In genomic region chr12:56151672-56152131, GRCh38 we compare ENCODE assay signal across 8 cellular contexts. TPM values are rescaled to one million over a fixed set of nuclear protein-coding genes. Genes with fewer than 3 reads are reported as not detected.
A peak's percentile ranks its signal among the peaks of the same experiment; 100 is the strongest.
DNase-seq lines count a peak whose midpoint lies in the region; ATAC-seq and TF ChIP-seq lines count a peak whose summit lies in the region.

No MANE protein-coding gene starts in this region.

- TF ChIP-seq CTCF in PC-3 (conservative IDR thresholded peaks at IDR 0.05; ENCODE audit: low read depth, low read length) (peak; percentile 54), cardiac muscle cell (IDR thresholded peaks at IDR 0.05; ENCODE audit: low read depth, low read length) (peak; percentile 23), sigmoid colon (IDR thresholded peaks at IDR 0.05) (peak in 3 of 4 experiments; percentile 13 to 63 (median 40))

- H3K9me3 ChIP-seq in PC-3 (ENCODE audit: low read length) = no peaks in the 10 kb centered on the region
- no peaks in the 10 kb centered on the region for H3K9me3 ChIP-seq in cardiac muscle cell (ENCODE audit: low read depth)
- H3K9me3 ChIP-seq in sigmoid colon = no peaks in the 10 kb centered on the region

- H3K79me2 ChIP-seq in PC-3 (ENCODE audit: low read length) = peaks cover 12% of the 10 kb centered on the region

- peaks cover 3% of the 10 kb centered on the region for H3F3A ChIP-seq in PC-3 (ENCODE audit: low read length, unreplicated experiment)

- TF ChIP-seq EP300 in sigmoid colon (IDR thresholded peaks at IDR 0.05) = no peak

- H4K20me1 ChIP-seq in PC-3 (ENCODE audit: low read length) = no peaks in the 10 kb centered on the region

- no peak for TF ChIP-seq POLR2A in sigmoid colon (IDR thresholded peaks at IDR 0.05)

- WGBS in sigmoid colon, 2 donors = 1 to 5% methylated on average over 12 of the region's 12 CpGs

- intact Hi-C loops in PC-3 (cut with micrococcal nuclease) (loop anchor here (1.0 kb wide), 1 partner anchor 25 kb away; no protein-coding TSS in a partner anchor), sigmoid colon (cut with DNase I) (loop anchor here (2.0 kb wide), 1 partner anchor 23 kb away; the partner anchor contains the start of gene ESYT1)

- H3K4me1 ChIP-seq in PC-3 (ENCODE audit: insufficient read depth, low read length) = peaks cover 22% of the 10 kb centered on the region
- peaks cover 6% of the 10 kb centered on the region for H3K4me1 ChIP-seq in cardiac muscle cell (ENCODE audit: low read depth)
- H3K4me1 ChIP-seq in sigmoid colon = peaks cover 0 to 31% (median 20%) of the 10 kb centered on the region in 4 donors

- H3K36me3 ChIP-seq in PC-3 (ENCODE audit: low read depth, low read length) (no peaks in the 10 kb centered on the region; the same call in 1 of the 2 replicates), cardiac muscle cell (peaks cover 9% of the 10 kb centered on the region), sigmoid colon (no peaks in the 10 kb centered on the region)

- DNase-seq in AG20443 (ENCODE audit: low spot score) = peak; percentile 24
- DNase-seq in PC-3 = peak; percentile 56
- peak; percentile 88 for DNase-seq in activated effector memory CD4-positive, alpha-beta T cell treated with anti-CD3 and anti-CD28 coated beads, Interleukin-2, amount 50 U/mL, for 16 hours
- peak in 1 of 2 donors; percentile 41 for DNase-seq in cardiac muscle cell (ENCODE audit: low read depth in 1 of 2, low spot score in 1 of 2)
- no peak for DNase-seq in sigmoid colon

- no peaks in the 10 kb centered on the region for H3K27me3 ChIP-seq in PC-3 (ENCODE audit: low read length)
- H3K27me3 ChIP-seq in cardiac muscle cell = no peaks in the 10 kb centered on the region
- no peaks in the 10 kb centered on the region for H3K27me3 ChIP-seq in sigmoid colon

- peak overlapping the region; percentile 99 for H3K4me2 ChIP-seq in PC-3 (ENCODE audit: low read length)

- peak overlapping the region; percentile 80 for H2AFZ ChIP-seq in PC-3 (ENCODE audit: low read length)

- peak overlapping the region; percentile 79 for H3K9ac ChIP-seq in PC-3 (ENCODE audit: low read length)

- H3K27ac ChIP-seq in PC-3 (ENCODE audit: low read length) (peak overlapping the region; percentile 77), cardiac muscle cell (peak overlapping the region; percentile 82), sigmoid colon (peak overlapping the region; percentile 92 to 97 (median 94))

- POLR2A ChIA-PET in PC-3 (lab: Charles Lee; ENCODE audit: unreplicated experiment) = no interaction called here

- BruUV-seq in PC-3 (replicated peaks; lab: Mats Ljungman, UMichigan) = TSS peak; percentile 94

- H3K4me3 ChIP-seq in PC-3 (ENCODE audit: low read length) = peak overlapping the region; percentile 84
- peak overlapping the region; percentile 79 for H3K4me3 ChIP-seq in cardiac muscle cell
- H3K4me3 ChIP-seq in sigmoid colon = peak overlapping the region; percentile 59 to 79 (median 68)

- ATAC-seq in GM19025 (IDR thresholded peaks at IDR 0.05; ENCODE audit: low read depth, unreplicated experiment) (peak; percentile 41), HG03460 (IDR thresholded peaks at IDR 0.05; ENCODE audit: unreplicated experiment) (peak; percentile 41), PC-3 (peak; percentile 67), GM21367 (IDR thresholded peaks at IDR 0.05; ENCODE audit: unreplicated experiment) (no peak)

- CTCF ChIA-PET in PC-3 (lab: Charles Lee) = interaction anchor here (0.9 kb wide), 1 partner anchor 38 kb away, joined by 4 read pairs; the partner anchor contains the start of gene SMARCC2

- no peaks in the 10 kb centered on the region for H3K9me2 ChIP-seq in PC-3 (replicated peaks; ENCODE audit: low read length)

RNA-seq across cellular contexts. Expression of gene MYL6B, which starts 0.7 kb away (rescaled TPM):
- total RNA-seq in PC-3 (2014; rRNA removed) = 153 and 178 TPM in 2 replicates
- 218 and 293 TPM in 2 replicates for total RNA-seq in cardiac muscle cell
- polyA plus RNA-seq in cardiac muscle cell = 142 and 203 TPM in 2 replicates
- 10 to 100 TPM; 37.7 to 90.6 (median 64.1) TPM for total RNA-seq in sigmoid colon
- 10 to 100 TPM; 26.4 to 63.7 (median 32.3) TPM for polyA plus RNA-seq in sigmoid colon

RNA-seq across cellular contexts. Expression of gene MYL6, which starts 6.5 kb away (rescaled TPM):
- total RNA-seq in PC-3 (2014; rRNA removed) (1,385 and 1,597 TPM in 2 replicates), cardiac muscle cell (2,618 and 4,325 TPM in 2 replicates), sigmoid colon (1,000 to 10,000 TPM; 6,491 to 9,553 (median 8,571) TPM)
- polyA plus RNA-seq in cardiac muscle cell (3,866 and 6,680 TPM in 2 replicates), sigmoid colon (1,000 to 10,000 TPM; 3,150 to 7,537 (median 5,524) TPM)

RNA-seq across cellular contexts. Expression of gene ESYT1, which starts 23.6 kb away (rescaled TPM):
- 120 and 176 TPM in 2 replicates for total RNA-seq in PC-3 (2014; rRNA removed)
- total RNA-seq in cardiac muscle cell = 103 and 107 TPM in 2 replicates
- polyA plus RNA-seq in cardiac muscle cell = 52.0 and 70.6 TPM in 2 replicates
- 100 to 1,000 TPM in 1 of 4 donors, 10 to 100 TPM in 3; 67.6 to 102 (median 88.7) TPM for total RNA-seq in sigmoid colon
- polyA plus RNA-seq in sigmoid colon = 10 to 100 TPM in 2 of 3 donors, 1 to 10 TPM in 1; 9.0 to 73.9 (median 13.8) TPM

RNA-seq across cellular contexts. Expression of gene ZC3H10, which starts 33.6 kb away (rescaled TPM):
- total RNA-seq in PC-3 (2014; rRNA removed) (4.8 and 5.6 TPM in 2 replicates), cardiac muscle cell (5.4 and 7.5 TPM in 2 replicates), sigmoid colon (1 to 10 TPM; 3.9 to 6.9 (median 4.8) TPM)
- polyA plus RNA-seq in cardiac muscle cell (7.2 and 10.6 TPM in 2 replicates), sigmoid colon (1 to 10 TPM; 1.2 to 3.8 (median 1.4) TPM)

RNA-seq across cellular contexts. Expression of gene RPL41, which starts 35.3 kb away (rescaled TPM):
- total RNA-seq in PC-3 (2014; rRNA removed) (3,106 and 3,551 TPM in 2 replicates), cardiac muscle cell (1,416 and 2,307 TPM in 2 replicates), sigmoid colon (1,000 to 10,000 TPM; 1,926 to 5,407 (median 3,655) TPM)
- polyA plus RNA-seq in cardiac muscle cell (2,144 and 2,427 TPM in 2 replicates), sigmoid colon (1,000 to 10,000 TPM; 6,021 to 9,845 (median 6,338) TPM)
